8 cellular contexts compared by ENCODE assay signal in the genomic region with DNA sequence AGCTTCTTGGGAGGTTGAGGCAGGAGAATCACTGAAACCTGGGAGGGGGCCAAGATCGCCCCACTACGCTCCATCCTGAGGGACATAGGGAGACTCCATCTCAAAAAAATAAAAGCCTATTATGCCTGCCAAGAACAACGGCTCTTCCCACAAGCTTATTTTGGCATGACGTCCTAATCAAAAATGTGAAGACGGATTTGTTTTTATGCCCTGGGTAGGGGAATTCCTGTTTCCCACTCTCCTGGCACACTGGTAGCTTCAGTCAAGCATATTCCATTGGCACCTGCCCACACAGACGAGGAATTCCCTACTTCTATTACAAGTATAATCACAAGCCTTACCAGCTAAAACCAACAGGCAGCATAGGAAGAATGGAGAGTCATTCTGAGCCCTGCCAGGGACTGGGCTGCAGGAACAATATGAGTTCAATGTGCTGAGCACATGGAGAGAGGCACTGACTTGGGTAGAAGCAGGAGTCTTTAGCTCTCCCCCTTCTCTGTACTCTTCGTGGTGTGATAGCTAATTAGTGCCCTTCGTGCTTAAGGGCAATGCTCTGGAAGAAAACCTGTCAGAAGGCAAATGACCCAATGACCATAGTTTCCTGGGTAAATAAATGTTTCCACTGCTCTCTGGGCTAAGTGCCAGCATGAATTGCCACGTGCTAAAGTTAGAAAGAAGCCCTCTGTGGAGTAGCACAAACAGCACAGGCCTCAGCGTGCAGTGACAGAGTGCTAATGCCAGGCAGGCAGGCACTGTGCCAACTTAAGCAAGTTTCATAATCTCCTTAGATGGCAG. TPM values are rescaled to one million over a fixed set of nuclear protein-coding genes. Genes with fewer than 3 reads are reported as not detected.
A peak's percentile ranks its signal among the peaks of the same experiment; 100 is the strongest.
DNase-seq lines count a peak whose midpoint lies in the region; ATAC-seq, FAIRE-seq and TF ChIP-seq lines count a peak whose summit lies in the region.

No MANE protein-coding gene starts in this region.

- TF ChIP-seq CTCF in C4-2B (conservative IDR thresholded peaks at IDR 0.05) (no peak), body of pancreas (IDR thresholded peaks at IDR 0.05) (peak in 1 of 7 experiments; percentile 3), kidney (IDR thresholded peaks at IDR 0.05; ENCODE audit: borderline replicate concordance, extremely low read depth, insufficient read depth) (no peak), GM13976 (IDR thresholded peaks at IDR 0.05; ENCODE audit: borderline replicate concordance, control extremely low read depth, extremely low read depth, insufficient read depth, missing control alignments) (no peak)

- H3K27me3 ChIP-seq in body of pancreas (no peaks in the 10 kb centered on the region), subcutaneous abdominal adipose tissue (ENCODE audit: control insufficient read depth in 5 of 5, insufficient read depth in 4 of 5, low read length in 5 of 5) (no peaks in the 10 kb centered on the region)

- H3K9ac ChIP-seq in kidney (ENCODE audit: low read length in 2 of 2) (peak overlapping the region in 1 of 2 donors; percentile 59), subcutaneous abdominal adipose tissue (ENCODE audit: low read length in 5 of 5) (peak overlapping the region in 2 of 5 donors; percentile 27 to 34)

- in situ Hi-C loops in GM13976 (cut with MboI; ENCODE audit: low sequenced_read_pairs, unreplicated experiment) = no loop called here

- no peaks in the 10 kb centered on the region for H3K36me3 ChIP-seq in body of pancreas (replicated peaks in 1 of 2; ENCODE audit: insufficient read depth in 1 of 2, low read depth in 2 of 2)
- H3K36me3 ChIP-seq in kidney (ENCODE audit: control insufficient read depth in 1 of 2, insufficient read depth in 2 of 2, low read length in 2 of 2) = no peaks in the 10 kb centered on the region
- H3K36me3 ChIP-seq in subcutaneous abdominal adipose tissue (ENCODE audit: control insufficient read depth in 5 of 5, insufficient read depth in 5 of 5, low read length in 5 of 5) = peaks cover 0 to 2% (median 0%) of the 10 kb centered on the region in 5 donors

- WGBS in body of pancreas, 2 donors = 16 to 18% methylated on average over 9 to 10 of the region's 10 CpGs

- no peak for TF ChIP-seq POLR2A in body of pancreas (IDR thresholded peaks at IDR 0.05)

- H3K27ac ChIP-seq in C4-2B (peak overlapping the region; percentile 31), body of pancreas (peak overlapping the region; percentile 31 to 80 (median 72)), kidney (ENCODE audit: low read depth in 2 of 2, low read length in 2 of 2) (peak overlapping the region; percentile 82 to 91), subcutaneous abdominal adipose tissue (ENCODE audit: low read depth, low read length) (peak overlapping the region; percentile 12)

- H3K4me1 ChIP-seq in body of pancreas = peaks cover 19% of the 10 kb centered on the region
- peaks cover 8% of the 10 kb centered on the region in 2 donors for H3K4me1 ChIP-seq in kidney (ENCODE audit: control insufficient read depth in 1 of 2, insufficient read depth in 1 of 2, low read depth in 1 of 2, low read length in 2 of 2)
- peaks cover 3 to 17% (median 17%) of the 10 kb centered on the region in 5 donors for H3K4me1 ChIP-seq in subcutaneous abdominal adipose tissue (ENCODE audit: control insufficient read depth in 5 of 5, insufficient read depth in 5 of 5, low read length in 5 of 5)

- ATAC-seq in body of pancreas = peak; percentile 87
- no peak for ATAC-seq in GM18517 (IDR thresholded peaks at IDR 0.05; ENCODE audit: unreplicated experiment)
- ATAC-seq in HG02840 (IDR thresholded peaks at IDR 0.05; ENCODE audit: low FRiP score, unreplicated experiment) = no peak

- intact Hi-C loops in body of pancreas (cut with DNase I) (no loop called here), kidney (cut with DNase I) (loop anchor here (10.0 kb wide), 2 partner anchors 375 to 445 kb away; no protein-coding TSS in a partner anchor)

- FAIRE-seq in kidney (lab: Jason Lieb, UNC) = peak; percentile 55

- DNase-seq in LoVo (ENCODE audit: low spot score) = peak; percentile 43
- peak; percentile 83 to 93 (median 92) for DNase-seq in body of pancreas
- DNase-seq in kidney = peak; percentile 91
- DNase-seq in GM13976 (ENCODE audit: low spot score) = no peak

- H3K4me3 ChIP-seq in body of pancreas = no peak overlapping the region
- H3K4me3 ChIP-seq in kidney (ENCODE audit: low read length in 2 of 2) = peak overlapping the region in 1 of 2 donors; percentile 19
- peak overlapping the region in 2 of 5 donors; percentile 24 to 35 for H3K4me3 ChIP-seq in subcutaneous abdominal adipose tissue (ENCODE audit: low read depth in 1 of 5, low read length in 5 of 5)

- no peaks in the 10 kb centered on the region for H3K9me3 ChIP-seq in body of pancreas
- no peaks in the 10 kb centered on the region for H3K9me3 ChIP-seq in kidney (ENCODE audit: control insufficient read depth in 1 of 2, low read length in 2 of 2)
- H3K9me3 ChIP-seq in subcutaneous abdominal adipose tissue (ENCODE audit: control insufficient read depth in 5 of 5, low read length in 5 of 5) = no peaks in the 10 kb centered on the region

RNA-seq across cellular contexts. Expression of a gene that starts 16.8 kb away (rescaled TPM):
- total RNA-seq in body of pancreas (1 to 10 TPM in 1 of 2 donors, not detected in 1; 1.3 TPM), kidney (1.3 TPM)
- polyA plus RNA-seq in kidney (ENCODE audit: insufficient read depth, low read depth, low replicate concordance) = 0.58 TPM

Comparison
In these comparisons a context has a peak if more than half of its experiments do, and no peak if none do; other contexts are left out.
1. H3K27ac ChIP-seq: peak in every context shown above with its lines; median percentile 86 in kidney; 72 in body of pancreas; 31 in C4-2B; 12 in subcutaneous abdominal adipose tissue.